ENCODE assay signal across 26 cellular contexts in the genomic region with DNA sequence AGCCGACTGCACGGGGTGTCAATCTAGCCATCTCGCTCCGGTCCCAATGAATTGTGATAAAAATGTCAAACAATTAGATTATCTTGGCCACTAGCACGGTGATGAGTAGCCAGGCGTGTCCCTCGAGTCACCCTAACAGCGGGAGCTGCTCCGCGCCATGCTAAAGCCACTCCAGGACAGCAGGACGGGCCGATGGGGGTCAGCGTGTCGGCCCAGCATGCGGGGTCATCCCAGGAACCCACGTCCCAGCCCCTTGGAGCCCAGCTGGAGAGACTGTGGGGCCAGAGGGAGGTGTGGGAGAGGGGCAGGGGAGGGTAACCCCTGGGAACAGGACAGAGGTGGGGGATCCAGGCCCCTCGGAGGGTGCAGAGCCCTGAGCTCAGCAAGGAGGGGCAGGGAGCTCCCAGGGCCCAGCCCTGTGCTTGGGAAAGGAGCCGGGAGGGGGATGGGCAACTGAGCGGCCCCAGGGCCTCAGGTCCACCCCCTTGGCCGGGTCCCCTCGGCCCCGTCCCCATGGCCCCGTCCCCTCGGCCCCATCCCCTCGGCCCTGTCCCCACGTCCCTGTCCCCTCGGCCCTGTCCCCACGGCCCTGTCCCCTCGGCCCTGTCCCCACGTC. TPM values are rescaled to one million over a fixed set of nuclear protein-coding genes. Genes with fewer than 3 reads are reported as not detected.
"Had no signal": no experiment of that assay in that cellular context is flagged by ENCODE, and none has a peak within 500 bp of the region (broad histone marks: within the 10 kb centered on the region; RNA-seq: fewer than 3 reads in every experiment).

No MANE protein-coding gene starts in this region.

- H3K4me1 ChIP-seq: esophagus squamous epithelium, gastroesophageal sphincter, right atrium auricular region, stomach, transverse colon had no signal

- DNase-seq: cerebellar nuclear complex; dermis blood vessel endothelial cell; esophagus squamous epithelium; foreskin fibroblast; immature natural killer cell; naive thymus-derived CD4-positive, alpha-beta T cell; stimulated activated CD4-positive, alpha-beta T cell treated with anti-CD3 and anti-CD28 coated beads, Interleukin-4, amount 100 ng/mL, for 1 hour; stimulated activated CD8-positive, alpha-beta memory T cell treated with anti-CD3 and anti-CD28 coated beads, Interleukin-4, amount 100 ng/mL, for 48 hours; stomach; substantia nigra; transverse colon had no signal

- FAIRE-seq: colon, keratinocyte had no signal

- H3K36me3 ChIP-seq: esophagus squamous epithelium, gastroesophageal sphincter, right atrium auricular region, stomach, thoracic aorta, transverse colon had no signal

- H3K4me3 ChIP-seq: esophagus squamous epithelium, gastroesophageal sphincter, right atrium auricular region, stomach, thoracic aorta, transverse colon had no signal

- ATAC-seq: gastroesophageal sphincter; left colon; naive thymus-derived CD4-positive, alpha-beta T cell; stimulated activated effector memory CD8-positive, alpha-beta T cell treated with anti-CD3 and anti-CD28 coated beads, Interleukin-12 subunit alpha, Interleukin-12 subunit beta, amount 100 ng/mL, for 72 hours had no signal

- H3K27ac ChIP-seq: esophagus squamous epithelium, gastroesophageal sphincter, right atrium auricular region, stomach, thoracic aorta, transverse colon had no signal

- H3K9me3 ChIP-seq: transverse colon had no signal

- H3K27me3 ChIP-seq: right atrium auricular region, transverse colon had no signal

RNA-seq across cellular contexts. Expression of gene NKX6-2, which starts 17.8 kb away (rescaled TPM):
- total RNA-seq: cardiac septum; dermis blood vessel endothelial cell; gastroesophageal sphincter; left colon; liver; lung microvascular endothelial cell; mesenteric fat pad; mononuclear cell; naive thymus-derived CD4-positive, alpha-beta T cell; osteoblast; pulmonary artery endothelial cell; right atrium auricular region; transverse colon; ureter had no signal
- polyA plus RNA-seq: immature natural killer cell, keratinocyte had no signal
